ENCODE assay signal across 22 cellular contexts in genomic region chr5:81969226-81969625, GRCh38.
"Had no signal": no experiment of that assay in that cellular context is flagged by ENCODE, and none has a peak within 500 bp of the region (broad histone marks: within the 10 kb centered on the region; RNA-seq: fewer than 3 reads in every experiment).

No MANE protein-coding gene starts in this region.

- H3K36me3 Mint-ChIP-seq: immature natural killer cell; stimulated activated memory B cell treated with anti-CD40 and anti-IgM and Interleukin-4, amounts not matched to agents 10 μg/mL and 1 μg/mL and 100 μg/mL, for 72 hours had no signal

- H3K27me3 Mint-ChIP-seq: progenitor cell of endocrine pancreas; stimulated activated memory B cell treated with anti-CD40 and anti-IgM and Interleukin-4, amounts not matched to agents 10 μg/mL and 1 μg/mL and 100 μg/mL, for 72 hours; stimulated activated naive CD8-positive, alpha-beta T cell treated with anti-CD3 and anti-CD28 coated beads, Interleukin-15, amount 100 ng/mL, for 72 hours had no signal

- DNase-seq: hypothalamus; immature natural killer cell; left ventricle myocardium inferior; midbrain; mucosa of descending colon; naive thymus-derived CD4-positive, alpha-beta T cell; ovary; right lobe of liver; stimulated activated CD4-positive, alpha-beta T cell treated with anti-CD3 and anti-CD28 coated beads, Interleukin-1b, Interleukin-23, amount 100 ng/mL, for 48 hours; stimulated activated CD4-positive, alpha-beta T cell treated with anti-CD3 and anti-CD28 coated beads, Interleukin-2, amount 100 ng/mL, for 48 hours; stimulated activated CD4-positive, alpha-beta T cell treated with anti-CD3 and anti-CD28 coated beads, Interleukin-4, amount 100 ng/mL, for 4 hours; stimulated activated CD8-positive, alpha-beta memory T cell treated with anti-CD3 and anti-CD28 coated beads, Interleukin-4, amount 100 ng/mL, for 48 hours; stimulated activated naive CD4-positive, alpha-beta T cell treated with Interleukin-2 at 50 U/mL for 16 hours; stimulated activated naive CD8-positive, alpha-beta T cell treated with anti-CD3 and anti-CD28 coated beads, Interleukin-15, amount 100 ng/mL, for 72 hours; substantia nigra; upper lobe of right lung had no signal

- H3K4me3 ChIP-seq: left ventricle myocardium inferior, lung, mucosa of descending colon, ovary, right atrium auricular region, right lobe of liver, smooth muscle cell, tibial nerve, upper lobe of right lung had no signal

- H3K4me3 Mint-ChIP-seq: stimulated activated memory B cell treated with anti-CD40 and anti-IgM and Interleukin-4, amounts not matched to agents 10 μg/mL and 1 μg/mL and 100 μg/mL, for 72 hours; stimulated activated naive CD8-positive, alpha-beta T cell treated with anti-CD3 and anti-CD28 coated beads, Interleukin-15, amount 100 ng/mL, for 72 hours had no signal

- H3K9me3 ChIP-seq: left ventricle myocardium inferior, mucosa of descending colon, ovary, right atrium auricular region, right lobe of liver, tibial nerve, upper lobe of right lung had no signal

- H3K4me1 ChIP-seq: right lobe of liver, upper lobe of right lung had no signal

- H3K27ac Mint-ChIP-seq: progenitor cell of endocrine pancreas; stimulated activated memory B cell treated with anti-CD40 and anti-IgM and Interleukin-4, amounts not matched to agents 10 μg/mL and 1 μg/mL and 100 μg/mL, for 72 hours; stimulated activated naive CD8-positive, alpha-beta T cell treated with anti-CD3 and anti-CD28 coated beads, Interleukin-15, amount 100 ng/mL, for 72 hours had no signal

- H3K27ac ChIP-seq: left ventricle myocardium inferior, ovary, right atrium auricular region, right lobe of liver, tibial nerve, upper lobe of right lung had no signal

- ATAC-seq: mucosa of descending colon; naive thymus-derived CD4-positive, alpha-beta T cell; right lobe of liver; stimulated activated memory B cell treated with anti-CD40 and anti-IgM and Interleukin-4, amounts not matched to agents 10 μg/mL and 1 μg/mL and 100 μg/mL, for 72 hours; stimulated activated naive CD8-positive, alpha-beta T cell treated with anti-CD3 and anti-CD28 coated beads, Interleukin-15, amount 100 ng/mL, for 72 hours; upper lobe of right lung had no signal

- H3K27me3 ChIP-seq: ovary, right atrium auricular region, right lobe of liver, tibial nerve, upper lobe of right lung had no signal

- H3K36me3 ChIP-seq: left ventricle myocardium inferior, ovary, right atrium auricular region, right lobe of liver, tibial nerve, upper lobe of right lung had no signal

- H3K9me3 Mint-ChIP-seq: immature natural killer cell; naive thymus-derived CD4-positive, alpha-beta T cell; stimulated activated memory B cell treated with anti-CD40 and anti-IgM and Interleukin-4, amounts not matched to agents 10 μg/mL and 1 μg/mL and 100 μg/mL, for 72 hours; stimulated activated naive CD8-positive, alpha-beta T cell treated with anti-CD3 and anti-CD28 coated beads, Interleukin-15, amount 100 ng/mL, for 72 hours had no signal
